In genomic region chr3:184338538-184338945, GRCh38 we compare ENCODE assay signal across 9 cellular contexts. TPM values are rescaled to one million over a fixed set of nuclear protein-coding genes. Genes with fewer than 3 reads are reported as not detected.
A peak's percentile ranks its signal among the peaks of the same experiment; 100 is the strongest.
DNase-seq lines count a peak whose midpoint lies in the region; FAIRE-seq and TF ChIP-seq lines count a peak whose summit lies in the region.
"Had no signal": no experiment of that assay in that cellular context is flagged by ENCODE, and none has a peak within 500 bp of the region (broad histone marks: within the 10 kb centered on the region; RNA-seq: fewer than 3 reads in every experiment).

No MANE protein-coding gene starts in this region.

- peaks cover 35% of the 10 kb centered on the region for H3K4me1 Mint-ChIP-seq in nephron progenitor cell

- DNase-seq in H7 (peak; percentile 94), RWPE1 (ENCODE audit: low spot score) (no peak), fibroblast of lung (ENCODE audit: low read depth in 2 of 2) (peak; percentile 83 to 84), nephron progenitor cell (peak; percentile 81), D341Med (ENCODE audit: low spot score) (no peak), GM12891 (ENCODE audit: insufficient read length, low spot score) (no peak), DMS114 treated with DMSO at 0.1 percent for 48 hours (lab: John Stamatoyannopoulos, UW; ENCODE audit: unreplicated experiment) (no peak), 8988T (no peak)

- H3K36me3 ChIP-seq in H7 (replicated peaks; ENCODE audit: control insufficient read depth, insufficient read depth, low read length) (peaks cover 18% of the 10 kb centered on the region), fibroblast of lung (ENCODE audit: control insufficient read depth, insufficient read depth, low read length) (peaks cover 14% of the 10 kb centered on the region)

- no peaks in the 10 kb centered on the region for H3K9me3 ChIP-seq in fibroblast of lung (ENCODE audit: control insufficient read depth, insufficient read depth, low read depth, low read length)

- peaks cover 29% of the 10 kb centered on the region for H3K4me1 ChIP-seq in fibroblast of lung (ENCODE audit: control insufficient read depth, extremely low read depth, insufficient read depth, low read length)

- CTCF ChIA-PET in RWPE1 (lab: Yijun Ruan, JAX): interaction anchor here (0.6 to 1.3 kb wide), 3 partner anchors 17 to 245 kb away, joined by 3 to 4 read pairs (median 3); no protein-coding TSS in a partner anchor

- no peak for TF ChIP-seq POLR2A in GM12891 (IDR thresholded peaks at IDR 0.05; ENCODE audit: low read depth, low read length)

- POLR2A ChIA-PET in RWPE1 (lab: Yijun Ruan, JAX; ENCODE audit: low non-redundant PET): no interaction called here

- H3K9me3 Mint-ChIP-seq in nephron progenitor cell: no peaks in the 10 kb centered on the region
- H3K9me3 Mint-ChIP-seq: activated naive CD4-positive, alpha-beta T cell treated with anti-CD3 and anti-CD28 coated beads, Interleukin-2, amount 50 U/mL, for 24 hours had no signal

- peak overlapping the region; percentile 95 for H3K4me2 ChIP-seq in fibroblast of lung (ENCODE audit: extremely low read depth, insufficient read depth, low read length)

- H3K4me3 ChIP-seq in H7 (ENCODE audit: insufficient read depth, low read depth, low read length): no peak overlapping the region
- H3K4me3 ChIP-seq in fibroblast of lung (replicated peaks in 1 of 4; ENCODE audit: control extremely low read depth in 1 of 4, insufficient read depth in 1 of 4, low read depth in 3 of 4, low read length in 4 of 4): peak overlapping the region in 3 of 4 experiments; percentile 7 to 72 (median 37)

- H3K27ac Mint-ChIP-seq in nephron progenitor cell: no peak overlapping the region
- H3K27ac Mint-ChIP-seq: activated naive CD4-positive, alpha-beta T cell treated with anti-CD3 and anti-CD28 coated beads, Interleukin-2, amount 50 U/mL, for 24 hours had no signal

- no peaks in the 10 kb centered on the region for H4K20me1 ChIP-seq in fibroblast of lung (ENCODE audit: control insufficient read depth, extremely low read depth, insufficient read depth, low read length)

- H3K27me3 Mint-ChIP-seq in nephron progenitor cell (ENCODE audit: low read depth, poor library complexity): peaks cover 7% of the 10 kb centered on the region
- H3K27me3 Mint-ChIP-seq: activated naive CD4-positive, alpha-beta T cell treated with anti-CD3 and anti-CD28 coated beads, Interleukin-2, amount 50 U/mL, for 24 hours had no signal

- FAIRE-seq in GM12891 (lab: Jason Lieb, UNC): no peak

- no peak overlapping the region for H3K4me3 Mint-ChIP-seq in nephron progenitor cell

- H3K27me3 ChIP-seq in H7 (ENCODE audit: control insufficient read depth, insufficient read depth, low read length) (no peaks in the 10 kb centered on the region), fibroblast of lung (ENCODE audit: control insufficient read depth, insufficient read depth, low read length) (no peaks in the 10 kb centered on the region)

- TF ChIP-seq CTCF in RWPE1 (conservative IDR thresholded peaks at IDR 0.05; ENCODE audit: low read depth) (no peak), fibroblast of lung (conservative IDR thresholded peaks at IDR 0.05 in 1 of 2, IDR thresholded peaks at IDR 0.05 in 1 of 2; ENCODE audit: low read depth in 1 of 2, low read length in 2 of 2) (peak in 1 of 2 donors; percentile 16), nephron progenitor cell (IDR thresholded peaks at IDR 0.05) (peak; percentile 19)

- H3K36me3 Mint-ChIP-seq in nephron progenitor cell (ENCODE audit: low read depth): peaks cover 12% of the 10 kb centered on the region

- peak overlapping the region; percentile 94 for H3K27ac ChIP-seq in RWPE1
- H3K27ac ChIP-seq in fibroblast of lung (ENCODE audit: insufficient read depth, low read length): peak overlapping the region; percentile 92

- peak overlapping the region; percentile 28 for H3K9ac ChIP-seq in fibroblast of lung (ENCODE audit: insufficient read depth, low read length)

- H3K79me2 ChIP-seq in fibroblast of lung (ENCODE audit: control insufficient read depth, insufficient read depth, low read length): peaks cover 14% of the 10 kb centered on the region

- H2AFZ ChIP-seq in fibroblast of lung (ENCODE audit: low read length): no peak overlapping the region

TF ChIP-seq in GM12891, 5 proteins besides CTCF, POLR2A, EP300 and RAD21:
- no peak for TF ChIP-seq POLR2AphosphoS5 (IDR thresholded peaks at IDR 0.05; ENCODE audit: low read depth, low read length)
- TF ChIP-seq POU2F2 (IDR thresholded peaks at IDR 0.05; ENCODE audit: low read depth, low read length): no peak
- no peak for TF ChIP-seq PAX5 (IDR thresholded peaks at IDR 0.05; ENCODE audit: insufficient read depth, low read length, severe bottlenecking)
- TF ChIP-seq SPI1 (IDR thresholded peaks at IDR 0.05; ENCODE audit: low read depth, low read length): no peak
- no peak for TF ChIP-seq TAF1 (IDR thresholded peaks at IDR 0.05; ENCODE audit: low read depth, low read length)

RNA-seq across cellular contexts. Expression of gene FAM131A, which starts 1.1 kb away (rescaled TPM):
- total RNA-seq in H7 (2014; rRNA removed; shearing (Covaris generic)): 36.9 and 41.1 TPM in 2 replicates
- total RNA-seq in fibroblast of lung: 18.5 and 22.3 TPM in 2 replicates
- 9.3 and 13.4 TPM in 2 replicates for polyA plus RNA-seq in fibroblast of lung
- 8.2 and 15.1 TPM in 2 replicates for polyA plus RNA-seq in fibroblast of lung (2012)
- polyA minus RNA-seq in fibroblast of lung (ENCODE audit: low replicate concordance): 12.5 and 18.4 TPM in 2 replicates
- 2.1 TPM for polyA plus RNA-seq in GM12891 (2012; ENCODE audit: low read depth, missing spikeins)

RNA-seq across cellular contexts. Expression of gene CLCN2, which starts 22.9 kb away (rescaled TPM):
- 17.1 and 22.3 TPM in 2 replicates for total RNA-seq in H7 (2014; rRNA removed; shearing (Covaris generic))
- total RNA-seq in fibroblast of lung: 1.8 and 3.1 TPM in 2 replicates
- polyA plus RNA-seq in fibroblast of lung: 0.93 and 1.7 TPM in 2 replicates
- polyA plus RNA-seq in fibroblast of lung (2012): 0.92 and 1.9 TPM in 2 replicates
- 1.3 and 5.4 TPM in 2 replicates for polyA minus RNA-seq in fibroblast of lung (ENCODE audit: low replicate concordance)
- 0.73 TPM for polyA plus RNA-seq in GM12891 (2012; ENCODE audit: low read depth, missing spikeins)

RNA-seq across cellular contexts. Expression of gene POLR2H, which starts 23.0 kb away (rescaled TPM):
- 92.8 and 100 TPM in 2 replicates for total RNA-seq in H7 (2014; rRNA removed; shearing (Covaris generic))
- total RNA-seq in fibroblast of lung: 59.6 and 62.4 TPM in 2 replicates
- 100 and 124 TPM in 2 replicates for polyA plus RNA-seq in fibroblast of lung
- 50.4 and 60.6 TPM in 2 replicates for polyA plus RNA-seq in fibroblast of lung (2012)
- 41.5 and 47.6 TPM in 2 replicates for polyA minus RNA-seq in fibroblast of lung (ENCODE audit: low replicate concordance)
- 93.5 TPM for polyA plus RNA-seq in GM12891 (2012; ENCODE audit: low read depth, missing spikeins)

RNA-seq across cellular contexts. Expression of gene EIF4G1, which starts 24.1 kb away (rescaled TPM):
- total RNA-seq in H7 (2014; rRNA removed; shearing (Covaris generic)): 359 and 392 TPM in 2 replicates
- total RNA-seq in fibroblast of lung: 187 and 263 TPM in 2 replicates
- 235 and 349 TPM in 2 replicates for polyA plus RNA-seq in fibroblast of lung
- 257 and 348 TPM in 2 replicates for polyA plus RNA-seq in fibroblast of lung (2012)
- polyA minus RNA-seq in fibroblast of lung (ENCODE audit: low replicate concordance): 773 and 961 TPM in 2 replicates
- polyA plus RNA-seq in GM12891 (2012; ENCODE audit: low read depth, missing spikeins): 158 TPM

RNA-seq across cellular contexts. Expression of gene THPO, which starts 39.5 kb away (rescaled TPM):
- 0.80 and 1.3 TPM in 2 replicates for total RNA-seq in H7 (2014; rRNA removed; shearing (Covaris generic))
- 0.50 and 0.51 TPM in 2 replicates for total RNA-seq in fibroblast of lung
- 0.16 and 0.27 TPM in 2 replicates for polyA plus RNA-seq in fibroblast of lung
- 0.16 and 0.45 TPM in 2 replicates for polyA plus RNA-seq in fibroblast of lung (2012)
- polyA minus RNA-seq in fibroblast of lung (ENCODE audit: low replicate concordance): 0.59 TPM in 1 of 2 replicates, not detected in the other
- not detected for polyA plus RNA-seq in GM12891 (2012; ENCODE audit: low read depth, missing spikeins)

Comparison
In these comparisons a context has a peak if more than half of its experiments do, and no peak if none do; other contexts are left out.
1. DNase-seq: peak in H7 (single experiment), fibroblast of lung (2 of 2) and nephron progenitor cell (single experiment); none in RWPE1 (single experiment), D341Med (single experiment), GM12891 (single experiment), DMS114 treated with DMSO at 0.1 percent for 48 hours (single experiment) and 8988T (single experiment).